ENCODE assay signal across 21 cellular contexts in the genomic region with DNA sequence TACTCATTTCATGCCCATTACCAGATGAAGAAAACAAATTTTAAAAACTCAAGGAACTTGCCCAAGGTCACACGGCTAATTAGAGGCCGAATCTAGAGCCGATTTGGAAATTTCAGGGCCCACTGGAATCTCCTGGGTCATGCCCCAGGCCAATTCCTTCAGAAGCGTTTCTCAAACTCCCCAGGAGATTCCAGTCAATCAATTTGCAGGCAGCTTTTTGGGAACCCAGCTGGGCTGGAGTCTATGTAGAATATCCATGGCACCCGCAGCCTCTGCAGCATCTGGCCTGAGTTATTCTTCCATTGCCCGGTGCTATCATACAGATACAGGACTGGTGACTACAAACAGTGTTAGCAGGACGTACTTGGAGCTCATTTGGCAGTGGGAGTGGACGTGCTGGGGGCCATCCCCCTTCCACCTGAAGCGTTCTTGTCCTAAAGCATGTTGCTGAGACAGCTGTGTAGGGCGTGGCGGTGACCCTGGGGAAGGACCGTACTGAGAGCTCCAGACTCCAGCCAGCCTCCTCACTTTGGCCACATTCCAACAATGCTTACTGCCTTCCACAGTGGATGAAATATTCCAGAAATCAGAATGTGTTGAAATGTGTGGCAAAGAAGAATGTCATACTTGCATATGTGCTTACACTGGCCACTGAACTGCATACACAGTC. TPM values are rescaled to one million over a fixed set of nuclear protein-coding genes. Genes with fewer than 3 reads are reported as not detected.
"Had no signal": no experiment of that assay in that cellular context is flagged by ENCODE, and none has a peak within 500 bp of the region (broad histone marks: within the 10 kb centered on the region; RNA-seq: fewer than 3 reads in every experiment).

No MANE protein-coding gene starts in this region.

- H3K27me3 ChIP-seq: cardiac muscle cell, upper lobe of left lung had no signal

- H3K27ac ChIP-seq: cardiac muscle cell, upper lobe of left lung had no signal

- FAIRE-seq: colon, endometrium, islet of Langerhans, small intestine, TTC549 had no signal

- H3K4me3 ChIP-seq: cardiac muscle cell, lung, upper lobe of left lung had no signal

- H3K9me3 ChIP-seq: upper lobe of left lung had no signal

- H3K36me3 ChIP-seq: cardiac muscle cell, upper lobe of left lung had no signal

- DNase-seq: activated CD4-positive, alpha-beta T cell treated with anti-CD3 and anti-CD28 coated beads, Interleukin-2, amount 50 U/mL, for 4 hours; activated gamma-delta T cell; activated T-cell treated with anti-CD3 and anti-CD28 coated beads, Interleukin-2, amount 50 U/mL, for 72 hours; amniotic stem cell; erythroblast; left colon; occipital lobe; small intestine; stimulated activated CD4-positive, alpha-beta T cell treated with anti-CD3 and anti-CD28 coated beads, Interleukin-15, amount 100 ng/mL, for 24 hours; stimulated activated CD4-positive, alpha-beta T cell treated with anti-CD3 and anti-CD28 coated beads, Interleukin-2, amount 100 ng/mL, for 48 hours; upper lobe of left lung had no signal

- ATAC-seq: activated T-cell treated with anti-CD3 and anti-CD28 coated beads, Interleukin-2, amount 50 U/mL, for 72 hours; left colon had no signal

RNA-seq across cellular contexts. Expression of a gene that starts 58.0 kb away (rescaled TPM):
- total RNA-seq: activated CD8-positive, alpha-beta memory T cell treated with anti-CD3 and anti-CD28 coated beads for 36 hours; activated T-cell treated with anti-CD3 and anti-CD28 coated beads, Interleukin-2, amount 50 U/mL, for 72 hours; cardiac muscle cell; mesothelial cell of epicardium; occipital lobe; T-helper 2 cell treated with Interferon-gamma antibody and Interleukin-4, amounts not matched to agents 100 ng/mL and 5 ng/mL, for 36 hours; temporal lobe had no signal
